ENCODE assay signal across 23 cellular contexts in genomic region chr12:132641811-132642650, GRCh38. TPM values are rescaled to one million over a fixed set of nuclear protein-coding genes. Genes with fewer than 3 reads are reported as not detected.
"Had no signal": no experiment of that assay in that cellular context is flagged by ENCODE, and none has a peak within 500 bp of the region (broad histone marks: within the 10 kb centered on the region; RNA-seq: fewer than 3 reads in every experiment).

No MANE protein-coding gene starts in this region.

- H3K27me3 ChIP-seq: esophagus squamous epithelium, foreskin keratinocyte, right lobe of liver, transverse colon had no signal

- H3K27ac Mint-ChIP-seq: activated CD8-positive, alpha-beta memory T cell treated with anti-CD3 and anti-CD28 coated beads, Interleukin-2, amount 10 ng/mL, durations not matched to agents 7 days and 5 days; activated naive CD8-positive, alpha-beta T cell treated with anti-CD3 and anti-CD28 coated beads, Interleukin-2, amount 10 ng/mL, durations not matched to agents 7 days and 5 days; memory B cell; stimulated activated memory B cell treated with anti-CD40 and anti-IgM and Interleukin-4, amounts not matched to agents 10 μg/mL and 1 μg/mL and 100 μg/mL, for 72 hours had no signal

- H3K36me3 Mint-ChIP-seq: natural killer cell had no signal

- H3K4me3 Mint-ChIP-seq: activated CD8-positive, alpha-beta memory T cell treated with anti-CD3 and anti-CD28 coated beads, Interleukin-2, amount 10 ng/mL, durations not matched to agents 7 days and 5 days; activated naive CD8-positive, alpha-beta T cell treated with anti-CD3 and anti-CD28 coated beads, Interleukin-2, amount 10 ng/mL, durations not matched to agents 7 days and 5 days; activated T-cell treated with anti-CD3 and anti-CD28 coated beads, Interleukin-2, amount 50 U/mL, for 4 hours; memory B cell; stimulated activated memory B cell treated with anti-CD40 and anti-IgM and Interleukin-4, amounts not matched to agents 10 μg/mL and 1 μg/mL and 100 μg/mL, for 72 hours had no signal

- FAIRE-seq: bronchial epithelial cell, endometrium, islet of Langerhans had no signal

- H3K4me3 ChIP-seq: esophagus squamous epithelium, psoas muscle, right lobe of liver, transverse colon had no signal

- ATAC-seq: activated CD4-positive, CD25-positive, alpha-beta regulatory T cell treated with anti-CD3 and anti-CD28 coated beads, Interleukin-2, amount 50 U/mL, for 24 hours; activated CD8-positive, alpha-beta memory T cell treated with anti-CD3 and anti-CD28 coated beads, Interleukin-2, amount 10 ng/mL, durations not matched to agents 7 days and 5 days; activated T-cell treated with anti-CD3 and anti-CD28 coated beads, Interleukin-2, amount 50 U/mL, for 4 hours; foreskin keratinocyte; left lobe of liver; psoas muscle; stimulated activated memory B cell treated with anti-CD40 and anti-IgM and Interleukin-4, amounts not matched to agents 10 μg/mL and 1 μg/mL and 100 μg/mL, for 72 hours had no signal

- H3K4me1 ChIP-seq: esophagus squamous epithelium, foreskin keratinocyte, psoas muscle, right lobe of liver, transverse colon had no signal

- H3K27ac ChIP-seq: esophagus squamous epithelium, foreskin keratinocyte, psoas muscle, right lobe of liver, transverse colon had no signal

- H3K9me3 Mint-ChIP-seq: activated naive CD8-positive, alpha-beta T cell treated with anti-CD3 and anti-CD28 coated beads, Interleukin-2, amount 10 ng/mL, durations not matched to agents 7 days and 5 days; activated T-cell treated with anti-CD3 and anti-CD28 coated beads, Interleukin-2, amount 50 U/mL, for 4 hours; memory B cell; natural killer cell; stimulated activated memory B cell treated with anti-CD40 and anti-IgM and Interleukin-4, amounts not matched to agents 10 μg/mL and 1 μg/mL and 100 μg/mL, for 72 hours had no signal

- H3K27me3 Mint-ChIP-seq: activated CD8-positive, alpha-beta memory T cell treated with anti-CD3 and anti-CD28 coated beads, Interleukin-2, amount 10 ng/mL, durations not matched to agents 7 days and 5 days; activated naive CD8-positive, alpha-beta T cell treated with anti-CD3 and anti-CD28 coated beads, Interleukin-2, amount 10 ng/mL, durations not matched to agents 7 days and 5 days; memory B cell; stimulated activated memory B cell treated with anti-CD40 and anti-IgM and Interleukin-4, amounts not matched to agents 10 μg/mL and 1 μg/mL and 100 μg/mL, for 72 hours had no signal

- H3K4me1 Mint-ChIP-seq: stimulated activated memory B cell treated with anti-CD40 and anti-IgM and Interleukin-4, amounts not matched to agents 10 μg/mL and 1 μg/mL and 100 μg/mL, for 72 hours had no signal

- DNase-seq: activated CD8-positive, alpha-beta memory T cell treated with anti-CD3 and anti-CD28 coated beads, Interleukin-2, amount 10 ng/mL, durations not matched to agents 7 days and 5 days; activated gamma-delta T cell; activated naive CD8-positive, alpha-beta T cell treated with anti-CD3 and anti-CD28 coated beads, Interleukin-2, amount 10 ng/mL, durations not matched to agents 7 days and 5 days; activated T-cell treated with anti-CD3 and anti-CD28 coated beads, Interleukin-2, amount 50 U/mL, for 4 hours; anterior cingulate cortex; esophagus squamous epithelium; foreskin keratinocyte; head of caudate nucleus; natural killer cell; occipital lobe; psoas muscle; stimulated activated CD4-positive, alpha-beta T cell treated with anti-CD3 and anti-CD28 coated beads, Interleukin-1b, Interleukin-23, amount 100 ng/mL, for 48 hours; substantia nigra; transverse colon had no signal

- H3K9me3 ChIP-seq: esophagus squamous epithelium, psoas muscle, right lobe of liver, transverse colon had no signal

RNA-seq across cellular contexts. Expression of gene P2RX2, which starts 23.5 kb away (rescaled TPM):
- total RNA-seq: activated CD8-positive, alpha-beta memory T cell treated with anti-CD3 and anti-CD28 coated beads, Interleukin-2, amount 10 ng/mL, durations not matched to agents 7 days and 5 days; activated naive CD8-positive, alpha-beta T cell treated with anti-CD3 and anti-CD28 coated beads, Interleukin-2, amount 10 ng/mL, durations not matched to agents 7 days and 5 days; activated T-cell treated with anti-CD3 and anti-CD28 coated beads, Interleukin-2, amount 50 U/mL, for 4 hours; bronchial epithelial cell; foreskin keratinocyte; left lobe of liver; mucosa of gallbladder; natural killer cell; occipital lobe; psoas muscle; right lobe of liver had no signal
- polyA plus RNA-seq: foreskin keratinocyte had no signal

RNA-seq across cellular contexts. Expression of gene LRCOL1, which starts 31.6 kb away (rescaled TPM):
- total RNA-seq: activated CD8-positive, alpha-beta memory T cell treated with anti-CD3 and anti-CD28 coated beads, Interleukin-2, amount 10 ng/mL, durations not matched to agents 7 days and 5 days; activated naive CD8-positive, alpha-beta T cell treated with anti-CD3 and anti-CD28 coated beads, Interleukin-2, amount 10 ng/mL, durations not matched to agents 7 days and 5 days; activated T-cell treated with anti-CD3 and anti-CD28 coated beads, Interleukin-2, amount 50 U/mL, for 4 hours; bronchial epithelial cell; foreskin keratinocyte; mucosa of gallbladder; natural killer cell; occipital lobe; transverse colon had no signal
- polyA plus RNA-seq: foreskin keratinocyte had no signal
